In genomic region chr7:91043181-91043580, GRCh38 we compare ENCODE assay signal across 19 cellular contexts.
A peak's percentile ranks its signal among the peaks of the same experiment; 100 is the strongest.
DNase-seq lines count a peak whose midpoint lies in the region; TF ChIP-seq lines count a peak whose summit lies in the region.
"Had no signal": no experiment of that assay in that cellular context is flagged by ENCODE, and none has a peak within 500 bp of the region (broad histone marks: within the 10 kb centered on the region; RNA-seq: fewer than 3 reads in every experiment).

No MANE protein-coding gene starts in this region.

- H3K4me3 Mint-ChIP-seq in endothelial cell (ENCODE audit: unreplicated experiment) (no peak overlapping the region), nephron (no peak overlapping the region)
- H3K4me3 Mint-ChIP-seq: B cell, IgD-negative memory B cell had no signal

- peak overlapping the region; percentile 91 for H3K27ac Mint-ChIP-seq in endothelial cell (ENCODE audit: unreplicated experiment)
- peak overlapping the region; percentile 35 to 72 (median 58) for H3K27ac Mint-ChIP-seq in nephron
- H3K27ac Mint-ChIP-seq: B cell, IgD-negative memory B cell had no signal

- intact Hi-C loops in transverse colon (cut with DNase I; ENCODE audit: low total_unique reads) = no loop called here

- H3K4me1 ChIP-seq in transverse colon = peaks cover 0 to 3% (median 0%) of the 10 kb centered on the region in 4 donors

- TF ChIP-seq CTCF in endothelial cell (IDR thresholded peaks at IDR 0.05; ENCODE audit: unreplicated experiment) = no peak
- no peak for TF ChIP-seq CTCF in nephron (IDR thresholded peaks at IDR 0.05; ENCODE audit: unreplicated experiment in 3 of 3)
- TF ChIP-seq CTCF in transverse colon (IDR thresholded peaks at IDR 0.05) = no peak
- no peak for TF ChIP-seq CTCF in GM20000 (IDR thresholded peaks at IDR 0.05; ENCODE audit: extremely low read depth, missing control alignments)
- TF ChIP-seq CTCF in RWPE1 (conservative IDR thresholded peaks at IDR 0.05; ENCODE audit: low read depth) = no peak

- CTCF ChIA-PET in RWPE1 (lab: Yijun Ruan, JAX) = no interaction called here

- H3K27ac ChIP-seq in transverse colon (no peak overlapping the region), RWPE1 (no peak overlapping the region)
- H3K27ac ChIP-seq: 22Rv1 had no signal

- H3K36me3 ChIP-seq in transverse colon = no peaks in the 10 kb centered on the region

- H3K4me1 Mint-ChIP-seq in endothelial cell (ENCODE audit: unreplicated experiment) = peaks cover 24% of the 10 kb centered on the region
- peaks cover 36% of the 10 kb centered on the region for H3K4me1 Mint-ChIP-seq in nephron

- in situ Hi-C loops in transverse colon (cut with MboI; ENCODE audit: low pct_ligation_motif_present in 1 of 4, low pct_unique_long_range_greater_than_20kb in 1 of 4, low sequenced_read_pairs in 3 of 4) = loop anchor here in 3 of 4 donors (25.0 kb wide), 2 partner anchors 456 to 581 kb away; partner anchors contain the start of genes PTTG1IP2 (in 3 of the 3) and CDK14 (in 1 of the 3)

- H3K4me3 ChIP-seq in transverse colon = no peak overlapping the region

- H3K27me3 ChIP-seq in transverse colon = no peaks in the 10 kb centered on the region

- DNase-seq in NCI-H1105 treated with DMSO at 0.1 percent for 48 hours (lab: John Stamatoyannopoulos, UW) (peak; percentile 32), NCI-H1105 (lab: John Stamatoyannopoulos, UW) (no peak), endothelial cell (ENCODE audit: low spot score) (no peak), transverse colon (no peak), GM20000 (ENCODE audit: low spot score) (no peak), RWPE1 (ENCODE audit: low spot score) (no peak)
- no peak for DNase-seq in activated T-cell treated with anti-CD3 and anti-CD28 coated beads, Interleukin-2, amount 50 U/mL, for 48 hours
- DNase-seq: DMS 273 treated with DMSO at 0.1 percent for 48 hours, DND-41, H9, Karpas-422, NCI-H2081 treated with DMSO at 0.1 percent for 48 hours, NCI-H510A treated with DMSO at 0.1 percent for 48 hours, NCI-H774, SHP77 treated with DMSO at 0.1 percent for 48 hours had no signal

- POLR2A ChIA-PET in RWPE1 (lab: Yijun Ruan, JAX; ENCODE audit: low non-redundant PET) = no interaction called here

- H3K36me3 Mint-ChIP-seq in endothelial cell (ENCODE audit: low read depth, unreplicated experiment) (no peaks in the 10 kb centered on the region), nephron (ENCODE audit: low read depth) (peaks cover 3% of the 10 kb centered on the region)

- no peak for TF ChIP-seq EP300 in transverse colon (IDR thresholded peaks at IDR 0.05; ENCODE audit: low read depth)

- no peaks in the 10 kb centered on the region for H3K9me3 Mint-ChIP-seq in endothelial cell (ENCODE audit: unreplicated experiment)
- H3K9me3 Mint-ChIP-seq in nephron = no peaks in the 10 kb centered on the region
- H3K9me3 Mint-ChIP-seq: H9, IgD-negative memory B cell had no signal

- no peak for TF ChIP-seq POLR2A in transverse colon (IDR thresholded peaks at IDR 0.05)

- H3K27me3 Mint-ChIP-seq in endothelial cell (ENCODE audit: unreplicated experiment) = peaks cover 2% of the 10 kb centered on the region
- no peaks in the 10 kb centered on the region for H3K27me3 Mint-ChIP-seq in nephron (ENCODE audit: low read depth)
- H3K27me3 Mint-ChIP-seq: B cell, IgD-negative memory B cell had no signal

- 51 to 57% methylated on average over 1 of the region's 1 CpG for WGBS in transverse colon (ENCODE audit: low coverage in 1 of 2), 2 donors

- H3K9me3 ChIP-seq in transverse colon = no peaks in the 10 kb centered on the region
